16 cellular contexts compared by ENCODE assay signal in genomic region chr7:149355390-149356048, GRCh38.
DNase-seq lines count a peak whose midpoint lies in the region; ATAC-seq, FAIRE-seq and TF ChIP-seq lines count a peak whose summit lies in the region.
"Had no signal": no experiment of that assay in that cellular context is flagged by ENCODE, and none has a peak within 500 bp of the region (broad histone marks: within the 10 kb centered on the region; RNA-seq: fewer than 3 reads in every experiment).

No MANE protein-coding gene starts in this region.

- CTCF ChIA-PET in Calu3 (lab: Charles Lee) = interaction anchor here (1.4 kb wide), 1 partner anchor 21 kb away, joined by 3 read pairs; no protein-coding TSS in a partner anchor

- H3K27ac ChIP-seq in Peyer's patch = no peak overlapping the region
- H3K27ac ChIP-seq: parathyroid adenoma had no signal

- H3K4me1 Mint-ChIP-seq in Calu3 (ENCODE audit: low read depth, unreplicated experiment) (no peaks in the 10 kb centered on the region), mesothelial cell of epicardium (no peaks in the 10 kb centered on the region)

- H3K9me3 Mint-ChIP-seq in Calu3 (ENCODE audit: low read depth, unreplicated experiment) (peaks cover 2% of the 10 kb centered on the region), mesothelial cell of epicardium (peaks cover 18% of the 10 kb centered on the region)
- H3K9me3 Mint-ChIP-seq: stimulated activated naive CD8-positive, alpha-beta T cell treated with anti-CD3 and anti-CD28 coated beads, Interleukin-15, Interleukin-2, amounts not matched to agents 100 ng/mL and 50 ng/mL, for 24 hours had no signal

- ATAC-seq in HG03139 (IDR thresholded peaks at IDR 0.05; ENCODE audit: unreplicated experiment) = no peak

- intact Hi-C loops in Calu3 (cut with micrococcal nuclease; ENCODE audit: unreplicated experiment) = no loop called here

- no TSS peak for BruUV-seq in Calu3 (replicated peaks; lab: Mats Ljungman, UMichigan)

- peaks cover 6% of the 10 kb centered on the region for H3K36me3 Mint-ChIP-seq in Calu3 (ENCODE audit: insufficient read depth, unreplicated experiment)
- no peaks in the 10 kb centered on the region for H3K36me3 Mint-ChIP-seq in mesothelial cell of epicardium

- DNase-seq in Calu3 (peak; percentile 51), HCEC 1CT (peak; percentile 1), RCC 7860 (ENCODE audit: low spot score) (peak; percentile 37), iPS DF 4.7 (ENCODE audit: extremely low read depth, low spot score) (peak; percentile 78), mesothelial cell of epicardium (ENCODE audit: low spot score in 2 of 2, unreplicated experiment in 2 of 2) (no peak), epidermal melanocyte (ENCODE audit: insufficient read length, low spot score) (no peak), Peyer's patch (no peak)
- DNase-seq: CD4-positive, alpha-beta T cell; mesenchymal stem cell; NCI-H526 treated with DMSO at 0.1 percent for 48 hours; stimulated activated CD4-positive, alpha-beta T cell treated with anti-CD3 and anti-CD28 coated beads, Interleukin-4, amount 100 ng/mL, for 24 hours had no signal

- H3K27me3 ChIP-seq in Peyer's patch = no peaks in the 10 kb centered on the region

- no peak for TF ChIP-seq POLR2A in Peyer's patch (IDR thresholded peaks at IDR 0.05)

- no peak for FAIRE-seq in RCC 7860 (lab: Jason Lieb, UNC)
- FAIRE-seq: GM12891 had no signal

- no peaks in the 10 kb centered on the region for H3K36me3 ChIP-seq in Peyer's patch

- peaks cover 0 to 3% (median 0%) of the 10 kb centered on the region in 4 donors for H3K9me3 ChIP-seq in Peyer's patch

- peaks cover 33% of the 10 kb centered on the region for H3K27me3 Mint-ChIP-seq in Calu3 (ENCODE audit: unreplicated experiment)
- no peaks in the 10 kb centered on the region for H3K27me3 Mint-ChIP-seq in mesothelial cell of epicardium (ENCODE audit: low read depth)

- no peak overlapping the region for H3K4me3 ChIP-seq in Peyer's patch

- H3K4me1 ChIP-seq in Peyer's patch = no peaks in the 10 kb centered on the region
- H3K4me1 ChIP-seq: parathyroid adenoma had no signal

- H3K27ac Mint-ChIP-seq in Calu3 (ENCODE audit: unreplicated experiment) (peak overlapping the region; percentile 81), mesothelial cell of epicardium (no peak overlapping the region)
- H3K27ac Mint-ChIP-seq: CD4-positive, alpha-beta T cell; stimulated activated naive CD8-positive, alpha-beta T cell treated with anti-CD3 and anti-CD28 coated beads, Interleukin-15, Interleukin-2, amounts not matched to agents 100 ng/mL and 50 ng/mL, for 24 hours; T-helper 2 cell treated with Interferon-gamma antibody and Interleukin-4, amounts not matched to agents 5 μg/mL and 100 μg/mL, for 36 hours had no signal

- no peak for TF ChIP-seq CTCF in Calu3 (IDR thresholded peaks at IDR 0.05; ENCODE audit: unreplicated experiment)
- TF ChIP-seq CTCF in mesothelial cell of epicardium (IDR thresholded peaks at IDR 0.05; ENCODE audit: unreplicated experiment) = no peak
- no peak for TF ChIP-seq CTCF in Peyer's patch (IDR thresholded peaks at IDR 0.05)

- H3K4me3 Mint-ChIP-seq in Calu3 (ENCODE audit: low read depth, unreplicated experiment) = no peak overlapping the region
- H3K4me3 Mint-ChIP-seq in mesothelial cell of epicardium = no peak overlapping the region
- H3K4me3 Mint-ChIP-seq: CD4-positive, alpha-beta T cell; stimulated activated naive CD8-positive, alpha-beta T cell treated with anti-CD3 and anti-CD28 coated beads, Interleukin-15, Interleukin-2, amounts not matched to agents 100 ng/mL and 50 ng/mL, for 24 hours; T-helper 2 cell treated with Interferon-gamma antibody and Interleukin-4, amounts not matched to agents 5 μg/mL and 100 μg/mL, for 36 hours had no signal

Comparison
In these comparisons a context has a peak if more than half of its experiments do, and no peak if none do; other contexts are left out.
1. DNase-seq: peak in Calu3 (single experiment), HCEC 1CT (single experiment), RCC 7860 (single experiment) and iPS DF 4.7 (single experiment); none in mesothelial cell of epicardium (0 of 2), epidermal melanocyte (single experiment) and Peyer's patch (0 of 3).